12 cellular contexts compared by ENCODE assay signal in the genomic region with DNA sequence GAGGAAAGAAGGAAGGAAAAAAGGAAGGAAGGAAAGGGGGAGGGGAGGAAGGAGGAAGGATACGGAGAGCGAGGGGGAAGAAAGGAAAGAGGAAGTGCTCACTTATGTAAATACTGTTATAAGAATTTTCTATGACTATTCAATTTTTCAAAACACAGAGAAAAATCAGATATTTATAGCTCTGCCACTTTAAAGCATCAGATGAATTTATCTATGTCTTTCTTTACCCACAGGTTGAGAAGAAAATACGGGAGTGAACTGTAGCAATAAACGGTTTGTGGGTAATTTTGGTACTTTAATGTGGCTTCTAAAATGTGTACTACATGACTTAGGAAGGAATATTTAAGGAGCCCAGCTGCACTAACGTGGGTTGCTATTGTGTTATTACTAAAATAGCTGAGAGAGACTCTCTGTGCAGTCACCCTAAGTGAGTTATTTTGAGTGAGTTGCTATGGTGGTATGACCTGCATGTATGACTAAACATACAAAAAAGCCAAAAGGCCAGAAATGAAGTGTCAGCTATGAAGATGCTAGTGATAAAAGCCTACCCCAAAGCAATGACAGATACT.
DNase-seq lines count a peak whose midpoint lies in the region; ATAC-seq, FAIRE-seq and TF ChIP-seq lines count a peak whose summit lies in the region.
"Had no signal": no experiment of that assay in that cellular context is flagged by ENCODE, and none has a peak within 500 bp of the region (broad histone marks: within the 10 kb centered on the region; RNA-seq: fewer than 3 reads in every experiment).

No MANE protein-coding gene starts in this region.

- no peaks in the 10 kb centered on the region for H3K9me3 Mint-ChIP-seq in activated T-helper 17 cell treated with anti-CD3 and anti-CD28 coated beads, Interleukin-2, amount 50 U/mL, for 72 hours
- H3K9me3 Mint-ChIP-seq: activated CD4-positive, alpha-beta T cell treated with anti-CD3 and anti-CD28 coated beads, Interleukin-2, amount 10 ng/mL, durations not matched to agents 24 days and 14 days had no signal

- no peak overlapping the region for H3K27ac Mint-ChIP-seq in activated T-helper 17 cell treated with anti-CD3 and anti-CD28 coated beads, Interleukin-2, amount 50 U/mL, for 72 hours
- H3K27ac Mint-ChIP-seq: activated CD4-positive, alpha-beta T cell treated with anti-CD3 and anti-CD28 coated beads, Interleukin-2, amount 10 ng/mL, durations not matched to agents 24 days and 14 days had no signal

- intact Hi-C loops in A673 (cut with micrococcal nuclease; ENCODE audit: unreplicated experiment): no loop called here

- H3K9me3 ChIP-seq in A673 (ENCODE audit: low read depth, low read length, poor library complexity, severe bottlenecking): no peaks in the 10 kb centered on the region

- no peaks in the 10 kb centered on the region for H3K36me3 ChIP-seq in A673 (ENCODE audit: insufficient read depth, low read length, poor library complexity, severe bottlenecking)

- POLR2A ChIA-PET in A673 (lab: Charles Lee; ENCODE audit: low non-redundant PET): no interaction called here

- ATAC-seq in GM19328 (IDR thresholded peaks at IDR 0.05; ENCODE audit: unreplicated experiment) (peak; percentile 92), HG03066 (IDR thresholded peaks at IDR 0.05; ENCODE audit: low read depth, unreplicated experiment) (peak; percentile 55)
- peak; percentile 74 for ATAC-seq in activated T-helper 17 cell treated with anti-CD3 and anti-CD28 coated beads, Interleukin-2, amount 50 U/mL, for 72 hours (replicated peaks)

- CTCF ChIA-PET in A673 (lab: Charles Lee): interaction anchor here (0.5 kb wide), 1 partner anchor 166 kb away, joined by 4 read pairs; no protein-coding TSS in a partner anchor

- H3K4me3 ChIP-seq in A673 (ENCODE audit: low read depth, low read length, poor library complexity, severe bottlenecking): no peak overlapping the region

- no peaks in the 10 kb centered on the region for H3K36me3 Mint-ChIP-seq in activated T-helper 17 cell treated with anti-CD3 and anti-CD28 coated beads, Interleukin-2, amount 50 U/mL, for 72 hours (ENCODE audit: low read depth)

- H3K4me1 Mint-ChIP-seq in activated T-helper 17 cell treated with anti-CD3 and anti-CD28 coated beads, Interleukin-2, amount 50 U/mL, for 72 hours: no peaks in the 10 kb centered on the region
- H3K4me1 Mint-ChIP-seq: activated CD4-positive, alpha-beta T cell treated with anti-CD3 and anti-CD28 coated beads, Interleukin-2, amount 10 ng/mL, durations not matched to agents 24 days and 14 days had no signal

- H3K27ac ChIP-seq in A673 (ENCODE audit: low read depth, low read length, poor library complexity, severe bottlenecking): no peak overlapping the region

- DNase-seq in ELR (ENCODE audit: low read depth) (peak; percentile 24), HTR-8/SVneo (ENCODE audit: insufficient read length, low spot score) (no peak), NCI-H1417 treated with DMSO at 0.1 percent for 48 hours (lab: John Stamatoyannopoulos, UW) (no peak), A673 (ENCODE audit: low spot score) (no peak), NCI-H1436 (lab: John Stamatoyannopoulos, UW) (no peak)
- DNase-seq: activated CD4-positive, alpha-beta T cell treated with anti-CD3 and anti-CD28 coated beads, Interleukin-2, amount 10 ng/mL, durations not matched to agents 24 days and 14 days; NCI-H2107; Right ventricle myocardium superior; small intestine had no signal

- no peak for FAIRE-seq in HTR-8/SVneo (lab: Jason Lieb, UNC)
- FAIRE-seq: small intestine had no signal

- no peaks in the 10 kb centered on the region for H3K27me3 ChIP-seq in A673 (replicated peaks; ENCODE audit: insufficient read depth, low read depth, low read length, poor library complexity)

- no TSS peak for BruUV-seq in A673 (replicated peaks; lab: Mats Ljungman, UMichigan)

- no peaks in the 10 kb centered on the region for H3K4me1 ChIP-seq in A673 (ENCODE audit: insufficient read depth, low read length, poor library complexity, severe bottlenecking)

- no peak for TF ChIP-seq CTCF in A673 (conservative IDR thresholded peaks at IDR 0.05; ENCODE audit: low read depth, low read length)

- peaks cover 25% of the 10 kb centered on the region for H3K27me3 Mint-ChIP-seq in activated T-helper 17 cell treated with anti-CD3 and anti-CD28 coated beads, Interleukin-2, amount 50 U/mL, for 72 hours

- no peak overlapping the region for H3K4me3 Mint-ChIP-seq in activated T-helper 17 cell treated with anti-CD3 and anti-CD28 coated beads, Interleukin-2, amount 50 U/mL, for 72 hours
- H3K4me3 Mint-ChIP-seq: activated CD4-positive, alpha-beta T cell treated with anti-CD3 and anti-CD28 coated beads, Interleukin-2, amount 10 ng/mL, durations not matched to agents 24 days and 14 days had no signal
